Comparison of ENCODE assay signal across 20 cellular contexts in the genomic region with DNA sequence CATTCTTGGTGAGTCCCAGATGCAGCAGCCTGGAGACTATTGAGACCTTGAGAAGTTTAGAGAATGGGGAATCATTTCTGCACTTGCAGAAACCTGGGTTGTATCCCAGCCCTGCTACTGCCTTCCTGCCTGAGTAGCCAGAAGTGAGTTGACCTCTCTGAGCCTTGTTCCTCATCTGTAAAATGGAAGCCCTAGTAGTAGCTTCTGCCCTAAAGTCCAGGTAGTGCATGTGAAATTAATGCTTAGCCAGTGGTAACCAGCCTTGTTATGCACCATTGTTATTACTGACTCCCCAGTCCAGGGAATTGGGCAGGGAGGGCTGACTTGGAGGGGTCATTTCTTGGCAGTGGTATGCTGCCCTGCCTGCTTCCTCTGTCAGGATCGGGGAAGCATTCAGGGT. TPM values are rescaled to one million over a fixed set of nuclear protein-coding genes. Genes with fewer than 3 reads are reported as not detected.
DNase-seq lines count a peak whose midpoint lies in the region; ATAC-seq, FAIRE-seq and TF ChIP-seq lines count a peak whose summit lies in the region.
"Had no signal": no experiment of that assay in that cellular context is flagged by ENCODE, and none has a peak within 500 bp of the region (broad histone marks: within the 10 kb centered on the region; RNA-seq: fewer than 3 reads in every experiment).

No MANE protein-coding gene starts in this region.

- H2BK20ac ChIP-seq in H1 (ENCODE audit: low read length), result no peak overlapping the region

- ATAC-seq in HG02981 (IDR thresholded peaks at IDR 0.05; ENCODE audit: unreplicated experiment), result no peak
- no peak for ATAC-seq in HG03354 (IDR thresholded peaks at IDR 0.05; ENCODE audit: poor library complexity, severe bottlenecking, unreplicated experiment)
- ATAC-seq: Panc1, Right ventricle myocardium inferior had no signal

- H4K8ac ChIP-seq in H1 (ENCODE audit: extremely low read depth, insufficient read depth, low read length), result no peak overlapping the region

- H3K79me2 ChIP-seq in GM23248 (ENCODE audit: insufficient read depth), result peaks cover 100% of the 10 kb centered on the region
- peaks cover 43 to 97% of the 10 kb centered on the region in 2 experiments for H3K79me2 ChIP-seq in H1 (ENCODE audit: control insufficient read depth in 1 of 2, insufficient read depth in 2 of 2, low read length in 2 of 2)

- no peak overlapping the region for H2BK120ac ChIP-seq in H1 (replicated peaks; ENCODE audit: low read depth, low read length)

- no peaks in the 10 kb centered on the region for H3K9me3 Mint-ChIP-seq in nephron

- H2BK5ac ChIP-seq in H1 (ENCODE audit: low read depth, low read length), result no peak overlapping the region

- no peak overlapping the region; the same call in 1 of the 2 replicates for H2BK12ac ChIP-seq in H1 (ENCODE audit: low read depth, low read length)

- no peaks in the 10 kb centered on the region for H3K9me3 ChIP-seq in GM23248 (ENCODE audit: low read depth)
- H3K9me3 ChIP-seq in NT2/D1 (ENCODE audit: insufficient read depth, low read length), result no peaks in the 10 kb centered on the region
- H3K9me3 ChIP-seq in H1 (ENCODE audit: insufficient read depth in 2 of 2, low read depth in 1 of 2, low read length in 1 of 2), result no peaks in the 10 kb centered on the region
- H3K9me3 ChIP-seq: BLaER1 had no signal

- no peak overlapping the region for H3K27ac ChIP-seq in GM23248
- no peak overlapping the region for H3K27ac ChIP-seq in H1 (ENCODE audit: low read depth, low read length)
- H3K27ac ChIP-seq: BLaER1 had no signal

- no peak for TF ChIP-seq RAD21 in H1 (IDR thresholded peaks at IDR 0.05 in 1 of 2, conservative IDR thresholded peaks at IDR 0.05 in 1 of 2; ENCODE audit: low read depth in 2 of 2, low read length in 2 of 2)

- no peak overlapping the region for H2AK5ac ChIP-seq in H1 (ENCODE audit: low read depth, low read length)

- H3K36me3 ChIP-seq in GM23248 (ENCODE audit: low read depth), result peaks cover 10% of the 10 kb centered on the region; the same call in 1 of the 2 replicates
- H3K36me3 ChIP-seq in NT2/D1 (ENCODE audit: insufficient read depth, insufficient read length, low read length), result peaks cover 16% of the 10 kb centered on the region
- H3K36me3 ChIP-seq in H1 (ENCODE audit: control insufficient read depth in 2 of 4, insufficient read depth in 4 of 4, low read length in 3 of 4), result peaks cover 0 to 12% (median 0%) of the 10 kb centered on the region in 4 experiments; a peak in 2 of 8 replicates

- peak overlapping the region in 2 of 3 experiments; percentile 44 to 62 for H3K27ac Mint-ChIP-seq in nephron

- H4K20me1 ChIP-seq in GM23248 (ENCODE audit: insufficient read depth) (peaks cover 82% of the 10 kb centered on the region), H1 (replicated peaks in 1 of 2; ENCODE audit: control insufficient read depth in 1 of 2, insufficient read depth in 2 of 2, low read length in 2 of 2) (peaks cover 21 to 35% of the 10 kb centered on the region in 2 experiments)

- WGBS in GM23248 (ENCODE audit: low coverage in 1 of 2, low lambda C conversion rate in 2 of 2, missing lambda C conversion rate in 2 of 2), 2 experiments, result 95 to 100% methylated on average over 1 of the region's 1 CpG
- 89% methylated on average over 1 of the region's 1 CpG; no CpG with 5 or more reads in 1 of the 2 experiments for WGBS in H1 (ENCODE audit: extremely low coverage in 1 of 2, insufficient coverage in 1 of 2, insufficient read length in 1 of 2, insufficient replicate concordance in 2 of 2, low coverage in 1 of 2, low lambda C conversion rate in 2 of 2, missing lambda C conversion rate in 1 of 2), 2 experiments

- 0 out of 2 replicates have a peak overlapping the region, but pooled peaks have one; percentile 29 for H2BK15ac ChIP-seq in H1 (ENCODE audit: low read length)

- H3F3A ChIP-seq in GM23248 (ENCODE audit: insufficient read depth), result peaks cover 31% of the 10 kb centered on the region

- no peaks in the 10 kb centered on the region for H3K27me3 ChIP-seq in GM23248 (replicated peaks; ENCODE audit: insufficient read depth)
- no peaks in the 10 kb centered on the region for H3K27me3 ChIP-seq in NT2/D1 (ENCODE audit: insufficient read depth, insufficient read length)
- no peaks in the 10 kb centered on the region for H3K27me3 ChIP-seq in H1 (replicated peaks in 1 of 4; ENCODE audit: control insufficient read depth in 3 of 4, extremely low read depth in 1 of 4, insufficient read depth in 3 of 4, low read length in 3 of 4)
- H3K27me3 ChIP-seq: BLaER1 had no signal

- TF ChIP-seq EP300 in H1 (IDR thresholded peaks at IDR 0.05; ENCODE audit: borderline replicate concordance in 1 of 2, low read depth in 2 of 2, low read length in 2 of 2), result no peak

- H3K27me3 Mint-ChIP-seq in nephron (ENCODE audit: low read depth), result peaks cover 5% of the 10 kb centered on the region
- H3K27me3 Mint-ChIP-seq: CD4-positive, alpha-beta memory T cell had no signal

- POLR2A ChIA-PET in H1 (lab: Charles Lee; ENCODE audit: partially characterized antibody), result interaction anchor here (0.6 to 19.5 kb wide), 5 partner anchors 17 to 791 kb away, joined by 3 to 324 read pairs (median 116); a partner anchor contains a TSS

- CTCF ChIA-PET in H1 (lab: Charles Lee; ENCODE audit: partially characterized antibody), result interaction anchor here (1.4 to 6.7 kb wide), 2 partner anchors 15 to 37 kb away, joined by 6 to 61 read pairs; no protein-coding TSS in a partner anchor

- no peak for FAIRE-seq in H1 (lab: Jason Lieb, UNC)
- FAIRE-seq: A204.1, GM19239 had no signal

- H3K23me2 ChIP-seq in H1 (ENCODE audit: low read depth, low read length), result peaks cover 6% of the 10 kb centered on the region

- H3K18ac ChIP-seq in H1 (ENCODE audit: extremely low read depth, low read length), result no peak overlapping the region

- no peak overlapping the region for H3K4ac ChIP-seq in H1 (replicated peaks; ENCODE audit: insufficient read length, low read depth, low read length)

- H4K5ac ChIP-seq in H1 (ENCODE audit: insufficient read length, low read depth, low read length), result no peak overlapping the region

- 0 out of 2 replicates have a peak overlapping the region, but pooled peaks have one; percentile 8 for H3K4me3 ChIP-seq in GM23248
- no peak overlapping the region for H3K4me3 ChIP-seq in NT2/D1 (ENCODE audit: insufficient read length, low read depth)
- no peak overlapping the region; a peak in 1 of 8 replicates for H3K4me3 ChIP-seq in H1 (ENCODE audit: extremely low read depth in 1 of 4, insufficient read depth in 2 of 4, low read depth in 3 of 4, low read length in 4 of 4)
- H3K4me3 ChIP-seq: BLaER1 had no signal

- H3K23ac ChIP-seq in H1 (ENCODE audit: insufficient read length), result no peak overlapping the region

- peaks cover 33% of the 10 kb centered on the region for H3K79me1 ChIP-seq in H1 (ENCODE audit: low read depth, low read length)

- no peak overlapping the region for H4K91ac ChIP-seq in H1 (replicated peaks; ENCODE audit: insufficient read length, low read length)

- H3K14ac ChIP-seq in H1 (ENCODE audit: insufficient read length), result no peak overlapping the region

- in situ Hi-C loops in GM23248 (cut with MboI), result no loop called here

- TF ChIP-seq POLR2A in H1 (IDR thresholded peaks at IDR 0.05; ENCODE audit: control extremely low read depth in 1 of 2, low read depth in 2 of 2, low read length in 2 of 2), result no peak

- no peak for TF ChIP-seq CTCF in H1 (IDR thresholded peaks at IDR 0.05; ENCODE audit: control extremely low read depth in 1 of 3, insufficient read depth in 1 of 3, low read depth in 1 of 3, low read length in 3 of 3)
- no peak for TF ChIP-seq CTCF in nephron (IDR thresholded peaks at IDR 0.05; ENCODE audit: unreplicated experiment in 3 of 3)

- peaks cover 43% of the 10 kb centered on the region for H3K4me1 ChIP-seq in GM23248 (ENCODE audit: insufficient read depth)
- peaks cover 15% of the 10 kb centered on the region for H3K4me1 ChIP-seq in NT2/D1 (ENCODE audit: insufficient read depth, insufficient read length)
- peaks cover 10 to 29% (median 22%) of the 10 kb centered on the region in 4 experiments; a peak in 6 of 7 replicates for H3K4me1 ChIP-seq in H1 (replicated peaks in 1 of 4; ENCODE audit: control insufficient read depth in 3 of 4, insufficient read depth in 4 of 4, low read length in 3 of 4)

- H3K9me2 ChIP-seq in GM23248 (ENCODE audit: insufficient read depth), result no peaks in the 10 kb centered on the region

- H2AFZ ChIP-seq in GM23248 (no peak overlapping the region), H1 (ENCODE audit: low read length) (no peak overlapping the region)

- no peak overlapping the region for H3K9ac ChIP-seq in GM23248
- H3K9ac ChIP-seq in NT2/D1 (ENCODE audit: insufficient read length, low read depth), result peak overlapping the region; percentile 29
- no peak overlapping the region; a peak in 1 of 7 replicates for H3K9ac ChIP-seq in H1 (replicated peaks in 1 of 4; ENCODE audit: extremely low read depth in 1 of 4, low read depth in 3 of 4, low read length in 3 of 4)
- H3K9ac ChIP-seq: BLaER1 had no signal

- H3K4me2 ChIP-seq in GM23248 (ENCODE audit: unreplicated experiment) (peak overlapping the region; percentile 79), H1 (ENCODE audit: insufficient read depth in 1 of 2, low read depth in 2 of 2, low read length in 2 of 2) (peak overlapping the region; percentile 40 to 100)
- H3K4me2 ChIP-seq: BLaER1 had no signal

- no peak for DNase-seq in GM23248
- DNase-seq in NT2/D1 (ENCODE audit: low read depth, low spot score), result no peak
- no peak for DNase-seq in H1 (ENCODE audit: low read depth in 1 of 2, low spot score in 2 of 2)
- DNase-seq in activated gamma-delta T cell treated with Interleukin-2 at 50 U/mL for 16 hours, result no peak
- no peak for DNase-seq in epidermal melanocyte (ENCODE audit: insufficient read length, low spot score)
- DNase-seq: CD4-positive, alpha-beta memory T cell; DMS153; GDM1; KG1; MV-4-11; NCI-H187 treated with DMSO at 0.1 percent for 48 hours; NCI-H526 had no signal

- H3K4me3 Mint-ChIP-seq in nephron, result no peak overlapping the region
- H3K4me3 Mint-ChIP-seq: CD4-positive, alpha-beta memory T cell had no signal

- peaks cover 5% of the 10 kb centered on the region for H3K36me3 Mint-ChIP-seq in nephron (ENCODE audit: low read depth)

- H3K56ac ChIP-seq in H1 (replicated peaks; ENCODE audit: insufficient read length, low read depth, low read length), result no peak overlapping the region

- H3K4me1 Mint-ChIP-seq in nephron, result peaks cover 35% of the 10 kb centered on the region

RNA-seq across cellular contexts. Expression of a gene that starts 5.6 kb away (rescaled TPM):
- 57.8 and 58.4 TPM in 2 replicates for total RNA-seq in GM23248 (2014; rRNA removed; shearing (Covaris generic))
- polyA plus RNA-seq in GM23248 (2016; fragmentation: Nextera tagmentation; extraction: Ambion mirVana) (34.3 and 34.5 TPM in 2 replicates), H1 (2011; rRNA removed) (33.0 and 54.4 TPM in 2 replicates)
- total RNA-seq in H1 (2021; fragmentation: NEBNext Ultra II Directional; extraction: Animal tissue kit (Norgen Biotek cat#: 25700)), result 22.6 and 25.1 TPM in 2 replicates
- 37.0 TPM for polyA plus RNA-seq in H1 (2011; cell fraction: cytosol; rRNA removed)
- 57.7 TPM for polyA plus RNA-seq in H1 (2011; cell fraction: nucleus; rRNA removed)
- polyA plus RNA-seq in H1 (2012, experiment 1 of 2), result 21.4 to 30.0 TPM (median 25.6 TPM) in 4 replicates
- 37.1 TPM for polyA plus RNA-seq in H1 (2012, experiment 2 of 2)
- 20.7 TPM for polyA plus RNA-seq in H1 (2013, experiment 1 of 2)
- polyA plus RNA-seq in H1 (2013, experiment 2 of 2), result 19.6 TPM
- 35.6 and 41.8 TPM in 2 replicates for polyA minus RNA-seq in H1 (2011; rRNA and poly(A)+ RNA removed)
- polyA minus RNA-seq in H1 (2011; cell fraction: cytosol; rRNA and poly(A)+ RNA removed), result 33.8 TPM
- polyA minus RNA-seq in H1 (2011; cell fraction: nucleus; rRNA and poly(A)+ RNA removed), result 23.1 TPM

RNA-seq across cellular contexts. Expression of a gene that starts 29.0 kb away (rescaled TPM):
- total RNA-seq in GM23248 (2014; rRNA removed; shearing (Covaris generic)), result 98.1 and 163 TPM in 2 replicates
- 418 and 421 TPM in 2 replicates for polyA plus RNA-seq in GM23248 (2016; fragmentation: Nextera tagmentation; extraction: Ambion mirVana)
- 198 and 202 TPM in 2 replicates for total RNA-seq in H1 (2021; fragmentation: NEBNext Ultra II Directional; extraction: Animal tissue kit (Norgen Biotek cat#: 25700))
- 242 and 292 TPM in 2 replicates for polyA plus RNA-seq in H1 (2011; rRNA removed)
- 541 TPM for polyA plus RNA-seq in H1 (2011; cell fraction: cytosol; rRNA removed)
- polyA plus RNA-seq in H1 (2011; cell fraction: nucleus; rRNA removed), result 149 TPM
- polyA plus RNA-seq in H1 (2012, experiment 1 of 2), result 353 to 427 TPM (median 404 TPM) in 4 replicates
- polyA plus RNA-seq in H1 (2012, experiment 2 of 2), result 148 TPM
- 547 TPM for polyA plus RNA-seq in H1 (2013, experiment 1 of 2)
- 580 TPM for polyA plus RNA-seq in H1 (2013, experiment 2 of 2)
- 16.3 and 22.7 TPM in 2 replicates for polyA minus RNA-seq in H1 (2011; rRNA and poly(A)+ RNA removed)
- 88.7 TPM for polyA minus RNA-seq in H1 (2011; cell fraction: cytosol; rRNA and poly(A)+ RNA removed)
- polyA minus RNA-seq in H1 (2011; cell fraction: nucleus; rRNA and poly(A)+ RNA removed), result 56.0 TPM

RNA-seq across cellular contexts. Expression of a gene that starts 32.1 kb away (rescaled TPM):
- 52.7 and 53.0 TPM in 2 replicates for total RNA-seq in GM23248 (2014; rRNA removed; shearing (Covaris generic))
- polyA plus RNA-seq in GM23248 (2016; fragmentation: Nextera tagmentation; extraction: Ambion mirVana) (98.6 and 101 TPM in 2 replicates), H1 (2011; rRNA removed) (74.1 and 116 TPM in 2 replicates)
- 129 and 134 TPM in 2 replicates for total RNA-seq in H1 (2021; fragmentation: NEBNext Ultra II Directional; extraction: Animal tissue kit (Norgen Biotek cat#: 25700))
- polyA plus RNA-seq in H1 (2011; cell fraction: cytosol; rRNA removed), result 105 TPM
- 44.7 TPM for polyA plus RNA-seq in H1 (2011; cell fraction: nucleus; rRNA removed)
- 116 to 133 TPM (median 119 TPM) in 4 replicates for polyA plus RNA-seq in H1 (2012, experiment 1 of 2)
- 116 TPM for polyA plus RNA-seq in H1 (2012, experiment 2 of 2)
- polyA plus RNA-seq in H1 (2013, experiment 1 of 2), result 155 TPM
- 156 TPM for polyA plus RNA-seq in H1 (2013, experiment 2 of 2)
- 31.2 and 38.8 TPM in 2 replicates for polyA minus RNA-seq in H1 (2011; rRNA and poly(A)+ RNA removed)
- 19.2 TPM for polyA minus RNA-seq in H1 (2011; cell fraction: cytosol; rRNA and poly(A)+ RNA removed)
- 23.8 TPM for polyA minus RNA-seq in H1 (2011; cell fraction: nucleus; rRNA and poly(A)+ RNA removed)
